Comparison of ENCODE assay signal across 1 cellular context in the genomic region with DNA sequence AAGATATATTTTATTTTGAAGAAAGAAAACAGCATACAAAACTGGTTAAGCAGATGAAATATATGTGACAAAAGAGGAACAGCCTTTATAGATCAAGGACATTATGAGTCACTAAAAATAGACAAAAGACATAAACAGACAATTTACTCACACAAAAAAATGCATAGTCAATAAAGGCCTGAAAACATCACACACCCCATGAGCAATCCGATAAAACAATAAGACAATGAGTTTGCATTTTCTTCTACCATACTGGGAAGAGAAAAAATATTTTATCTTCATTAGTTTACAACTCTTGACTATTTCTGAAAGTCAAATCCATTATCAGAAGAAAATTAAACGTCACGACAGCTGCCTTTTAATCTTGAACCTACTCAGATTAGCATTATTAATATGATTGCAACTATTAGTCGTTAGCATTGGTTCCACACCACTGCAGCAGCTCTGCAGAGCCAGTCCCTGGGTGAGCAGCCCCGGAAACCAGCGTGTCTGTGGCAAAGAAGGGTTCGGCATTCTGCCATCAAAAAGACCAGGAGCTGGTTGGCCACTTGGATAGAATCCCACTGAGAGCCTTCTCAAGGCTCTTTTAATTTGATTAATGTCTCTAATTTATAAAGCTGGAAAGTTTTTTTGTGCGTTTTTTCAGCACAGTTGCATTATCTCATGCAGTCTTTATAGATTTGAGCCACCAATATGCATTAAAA.
TF ChIP-seq lines count a peak whose summit lies in the region.

No MANE protein-coding gene starts in this region.

TF ChIP-seq in GM23338, 12 proteins besides CTCF, POLR2A, EP300 and RAD21:
- TF ChIP-seq, protein P1, sequence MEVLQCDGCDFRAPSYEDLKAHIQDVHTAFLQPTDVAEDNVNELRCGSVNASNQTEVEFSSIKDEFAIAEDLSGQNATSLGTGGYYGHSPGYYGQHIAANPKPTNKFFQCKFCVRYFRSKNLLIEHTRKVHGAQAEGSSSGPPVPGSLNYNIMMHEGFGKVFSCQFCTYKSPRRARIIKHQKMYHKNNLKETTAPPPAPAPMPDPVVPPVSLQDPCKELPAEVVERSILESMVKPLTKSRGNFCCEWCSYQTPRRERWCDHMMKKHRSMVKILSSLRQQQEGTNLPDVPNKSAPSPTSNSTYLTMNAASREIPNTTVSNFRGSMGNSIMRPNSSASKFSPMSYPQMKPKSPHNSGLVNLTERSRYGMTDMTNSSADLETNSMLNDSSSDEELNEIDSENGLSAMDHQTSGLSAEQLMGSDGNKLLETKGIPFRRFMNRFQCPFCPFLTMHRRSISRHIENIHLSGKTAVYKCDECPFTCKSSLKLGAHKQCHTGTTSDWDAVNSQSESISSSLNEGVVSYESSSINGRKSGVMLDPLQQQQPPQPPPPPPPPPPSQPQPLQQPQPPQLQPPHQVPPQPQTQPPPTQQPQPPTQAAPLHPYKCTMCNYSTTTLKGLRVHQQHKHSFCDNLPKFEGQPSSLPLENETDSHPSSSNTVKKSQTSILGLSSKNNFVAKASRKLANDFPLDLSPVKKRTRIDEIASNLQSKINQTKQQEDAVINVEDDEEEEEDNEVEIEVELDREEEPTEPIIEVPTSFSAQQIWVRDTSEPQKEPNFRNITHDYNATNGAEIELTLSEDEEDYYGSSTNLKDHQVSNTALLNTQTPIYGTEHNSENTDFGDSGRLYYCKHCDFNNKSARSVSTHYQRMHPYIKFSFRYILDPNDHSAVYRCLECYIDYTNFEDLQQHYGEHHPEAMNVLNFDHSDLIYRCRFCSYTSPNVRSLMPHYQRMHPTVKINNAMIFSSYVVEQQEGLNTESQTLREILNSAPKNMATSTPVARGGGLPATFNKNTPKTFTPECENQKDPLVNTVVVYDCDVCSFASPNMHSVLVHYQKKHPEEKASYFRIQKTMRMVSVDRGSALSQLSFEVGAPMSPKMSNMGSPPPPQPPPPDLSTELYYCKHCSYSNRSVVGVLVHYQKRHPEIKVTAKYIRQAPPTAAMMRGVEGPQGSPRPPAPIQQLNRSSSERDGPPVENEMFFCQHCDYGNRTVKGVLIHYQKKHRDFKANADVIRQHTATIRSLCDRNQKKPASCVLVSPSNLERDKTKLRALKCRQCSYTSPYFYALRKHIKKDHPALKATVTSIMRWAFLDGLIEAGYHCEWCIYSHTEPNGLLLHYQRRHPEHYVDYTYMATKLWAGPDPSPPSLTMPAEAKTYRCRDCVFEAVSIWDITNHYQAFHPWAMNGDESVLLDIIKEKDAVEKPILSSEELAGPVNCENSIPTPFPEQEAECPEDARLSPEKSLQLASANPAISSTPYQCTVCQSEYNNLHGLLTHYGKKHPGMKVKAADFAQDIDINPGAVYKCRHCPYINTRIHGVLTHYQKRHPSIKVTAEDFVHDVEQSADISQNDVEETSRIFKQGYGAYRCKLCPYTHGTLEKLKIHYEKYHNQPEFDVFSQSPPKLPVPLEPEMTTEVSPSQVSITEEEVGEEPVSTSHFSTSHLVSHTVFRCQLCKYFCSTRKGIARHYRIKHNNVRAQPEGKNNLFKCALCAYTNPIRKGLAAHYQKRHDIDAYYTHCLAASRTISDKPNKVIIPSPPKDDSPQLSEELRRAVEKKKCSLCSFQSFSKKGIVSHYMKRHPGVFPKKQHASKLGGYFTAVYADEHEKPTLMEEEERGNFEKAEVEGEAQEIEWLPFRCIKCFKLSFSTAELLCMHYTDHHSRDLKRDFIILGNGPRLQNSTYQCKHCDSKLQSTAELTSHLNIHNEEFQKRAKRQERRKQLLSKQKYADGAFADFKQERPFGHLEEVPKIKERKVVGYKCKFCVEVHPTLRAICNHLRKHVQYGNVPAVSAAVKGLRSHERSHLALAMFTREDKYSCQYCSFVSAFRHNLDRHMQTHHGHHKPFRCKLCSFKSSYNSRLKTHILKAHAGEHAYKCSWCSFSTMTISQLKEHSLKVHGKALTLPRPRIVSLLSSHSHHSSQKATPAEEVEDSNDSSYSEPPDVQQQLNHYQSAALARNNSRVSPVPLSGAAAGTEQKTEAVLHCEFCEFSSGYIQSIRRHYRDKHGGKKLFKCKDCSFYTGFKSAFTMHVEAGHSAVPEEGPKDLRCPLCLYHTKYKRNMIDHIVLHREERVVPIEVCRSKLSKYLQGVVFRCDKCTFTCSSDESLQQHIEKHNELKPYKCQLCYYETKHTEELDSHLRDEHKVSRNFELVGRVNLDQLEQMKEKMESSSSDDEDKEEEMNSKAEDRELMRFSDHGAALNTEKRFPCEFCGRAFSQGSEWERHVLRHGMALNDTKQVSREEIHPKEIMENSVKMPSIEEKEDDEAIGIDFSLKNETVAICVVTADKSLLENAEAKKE (CRISPR knock-in tag; IDR thresholded peaks at IDR 0.05) = no peak
- TF ChIP-seq EZH2 (IDR thresholded peaks at IDR 0.05; ENCODE audit: low read depth, unreplicated experiment) (no peak), EZH2phosphoT487 (IDR thresholded peaks at IDR 0.05; ENCODE audit: unreplicated experiment) (no peak), CREB1 (CRISPR knock-in tag; IDR thresholded peaks at IDR 0.05; ENCODE audit: low read depth) (no peak), NANOG (IDR thresholded peaks at IDR 0.05; ENCODE audit: borderline replicate concordance) (no peak), POLR2AphosphoS5 (IDR thresholded peaks at IDR 0.05; ENCODE audit: low read depth) (no peak), STAT1 (IDR thresholded peaks at IDR 0.05; ENCODE audit: unreplicated experiment) (no peak), JUNB (IDR thresholded peaks at IDR 0.05; ENCODE audit: unreplicated experiment) (no peak), ZNF331 (CRISPR knock-in tag; IDR thresholded peaks at IDR 0.05; ENCODE audit: low read depth) (no peak)
- TF ChIP-seq, protein P2, sequence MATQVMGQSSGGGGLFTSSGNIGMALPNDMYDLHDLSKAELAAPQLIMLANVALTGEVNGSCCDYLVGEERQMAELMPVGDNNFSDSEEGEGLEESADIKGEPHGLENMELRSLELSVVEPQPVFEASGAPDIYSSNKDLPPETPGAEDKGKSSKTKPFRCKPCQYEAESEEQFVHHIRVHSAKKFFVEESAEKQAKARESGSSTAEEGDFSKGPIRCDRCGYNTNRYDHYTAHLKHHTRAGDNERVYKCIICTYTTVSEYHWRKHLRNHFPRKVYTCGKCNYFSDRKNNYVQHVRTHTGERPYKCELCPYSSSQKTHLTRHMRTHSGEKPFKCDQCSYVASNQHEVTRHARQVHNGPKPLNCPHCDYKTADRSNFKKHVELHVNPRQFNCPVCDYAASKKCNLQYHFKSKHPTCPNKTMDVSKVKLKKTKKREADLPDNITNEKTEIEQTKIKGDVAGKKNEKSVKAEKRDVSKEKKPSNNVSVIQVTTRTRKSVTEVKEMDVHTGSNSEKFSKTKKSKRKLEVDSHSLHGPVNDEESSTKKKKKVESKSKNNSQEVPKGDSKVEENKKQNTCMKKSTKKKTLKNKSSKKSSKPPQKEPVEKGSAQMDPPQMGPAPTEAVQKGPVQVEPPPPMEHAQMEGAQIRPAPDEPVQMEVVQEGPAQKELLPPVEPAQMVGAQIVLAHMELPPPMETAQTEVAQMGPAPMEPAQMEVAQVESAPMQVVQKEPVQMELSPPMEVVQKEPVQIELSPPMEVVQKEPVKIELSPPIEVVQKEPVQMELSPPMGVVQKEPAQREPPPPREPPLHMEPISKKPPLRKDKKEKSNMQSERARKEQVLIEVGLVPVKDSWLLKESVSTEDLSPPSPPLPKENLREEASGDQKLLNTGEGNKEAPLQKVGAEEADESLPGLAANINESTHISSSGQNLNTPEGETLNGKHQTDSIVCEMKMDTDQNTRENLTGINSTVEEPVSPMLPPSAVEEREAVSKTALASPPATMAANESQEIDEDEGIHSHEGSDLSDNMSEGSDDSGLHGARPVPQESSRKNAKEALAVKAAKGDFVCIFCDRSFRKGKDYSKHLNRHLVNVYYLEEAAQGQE (IDR thresholded peaks at IDR 0.05; ENCODE audit: unreplicated experiment) = no peak
- TF ChIP-seq, protein P3, sequence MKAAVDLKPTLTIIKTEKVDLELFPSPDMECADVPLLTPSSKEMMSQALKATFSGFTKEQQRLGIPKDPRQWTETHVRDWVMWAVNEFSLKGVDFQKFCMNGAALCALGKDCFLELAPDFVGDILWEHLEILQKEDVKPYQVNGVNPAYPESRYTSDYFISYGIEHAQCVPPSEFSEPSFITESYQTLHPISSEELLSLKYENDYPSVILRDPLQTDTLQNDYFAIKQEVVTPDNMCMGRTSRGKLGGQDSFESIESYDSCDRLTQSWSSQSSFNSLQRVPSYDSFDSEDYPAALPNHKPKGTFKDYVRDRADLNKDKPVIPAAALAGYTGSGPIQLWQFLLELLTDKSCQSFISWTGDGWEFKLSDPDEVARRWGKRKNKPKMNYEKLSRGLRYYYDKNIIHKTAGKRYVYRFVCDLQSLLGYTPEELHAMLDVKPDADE (IDR thresholded peaks at IDR 0.05) = no peak
